18 cellular contexts compared by ENCODE assay signal in genomic region chrX:85365370-85365995, GRCh38.
"Had no signal": no experiment of that assay in that cellular context is flagged by ENCODE, and none has a peak within 500 bp of the region (broad histone marks: within the 10 kb centered on the region; RNA-seq: fewer than 3 reads in every experiment).

No MANE protein-coding gene starts in this region.

- H3K27ac Mint-ChIP-seq: activated naive CD8-positive, alpha-beta T cell; brain; naive B cell; stimulated activated effector memory CD8-positive, alpha-beta T cell treated with anti-CD3 and anti-CD28 coated beads, Interleukin-12 subunit alpha, Interleukin-12 subunit beta, amount 100 ng/mL, for 72 hours had no signal

- H3K4me3 Mint-ChIP-seq: activated naive CD8-positive, alpha-beta T cell; brain; naive B cell; stimulated activated effector memory CD8-positive, alpha-beta T cell treated with anti-CD3 and anti-CD28 coated beads, Interleukin-12 subunit alpha, Interleukin-12 subunit beta, amount 100 ng/mL, for 72 hours had no signal

- H3K36me3 Mint-ChIP-seq: activated naive CD8-positive, alpha-beta T cell; brain; naive B cell; stimulated activated effector memory CD8-positive, alpha-beta T cell treated with anti-CD3 and anti-CD28 coated beads, Interleukin-12 subunit alpha, Interleukin-12 subunit beta, amount 100 ng/mL, for 72 hours had no signal

- H3K4me3 ChIP-seq: coronary artery, thoracic aorta had no signal

- H3K27me3 ChIP-seq: foreskin keratinocyte had no signal

- ATAC-seq: activated CD4-positive, CD25-positive, alpha-beta regulatory T cell treated with anti-CD3 and anti-CD28 coated beads, Interleukin-2, amount 50 U/mL, for 24 hours; foreskin keratinocyte; stimulated activated effector memory CD8-positive, alpha-beta T cell treated with anti-CD3 and anti-CD28 coated beads, Interleukin-12 subunit alpha, Interleukin-12 subunit beta, amount 100 ng/mL, for 72 hours had no signal

- H3K9me3 ChIP-seq: thoracic aorta had no signal

- H3K4me1 ChIP-seq: foreskin keratinocyte, parathyroid adenoma had no signal

- H3K27ac ChIP-seq: coronary artery, foreskin keratinocyte, parathyroid adenoma, thoracic aorta had no signal

- H3K27me3 Mint-ChIP-seq: activated naive CD8-positive, alpha-beta T cell; brain; naive B cell had no signal

- H3K4me1 Mint-ChIP-seq: brain; naive B cell; stimulated activated effector memory CD8-positive, alpha-beta T cell treated with anti-CD3 and anti-CD28 coated beads, Interleukin-12 subunit alpha, Interleukin-12 subunit beta, amount 100 ng/mL, for 72 hours had no signal

- DNase-seq: activated CD4-positive, alpha-beta T cell treated with anti-CD3 and anti-CD28 coated beads, Interleukin-2, amount 50 U/mL, for 1 hour; activated CD8-positive, alpha-beta memory T cell treated with anti-CD3 and anti-CD28 coated beads for 24 hours; activated gamma-delta T cell treated with Interleukin-2 at 50 U/mL for 16 hours; amniotic stem cell; central memory CD4-positive, alpha-beta T cell; effector CD4-positive, alpha-beta T cell; foreskin keratinocyte; glutamatergic neuron; hypothalamus; naive B cell; T-helper 9 cell had no signal

- H3K9ac ChIP-seq: parathyroid adenoma had no signal

- H3K36me3 ChIP-seq: thoracic aorta had no signal
